ENCODE assay signal across 8 cellular contexts in the genomic region with DNA sequence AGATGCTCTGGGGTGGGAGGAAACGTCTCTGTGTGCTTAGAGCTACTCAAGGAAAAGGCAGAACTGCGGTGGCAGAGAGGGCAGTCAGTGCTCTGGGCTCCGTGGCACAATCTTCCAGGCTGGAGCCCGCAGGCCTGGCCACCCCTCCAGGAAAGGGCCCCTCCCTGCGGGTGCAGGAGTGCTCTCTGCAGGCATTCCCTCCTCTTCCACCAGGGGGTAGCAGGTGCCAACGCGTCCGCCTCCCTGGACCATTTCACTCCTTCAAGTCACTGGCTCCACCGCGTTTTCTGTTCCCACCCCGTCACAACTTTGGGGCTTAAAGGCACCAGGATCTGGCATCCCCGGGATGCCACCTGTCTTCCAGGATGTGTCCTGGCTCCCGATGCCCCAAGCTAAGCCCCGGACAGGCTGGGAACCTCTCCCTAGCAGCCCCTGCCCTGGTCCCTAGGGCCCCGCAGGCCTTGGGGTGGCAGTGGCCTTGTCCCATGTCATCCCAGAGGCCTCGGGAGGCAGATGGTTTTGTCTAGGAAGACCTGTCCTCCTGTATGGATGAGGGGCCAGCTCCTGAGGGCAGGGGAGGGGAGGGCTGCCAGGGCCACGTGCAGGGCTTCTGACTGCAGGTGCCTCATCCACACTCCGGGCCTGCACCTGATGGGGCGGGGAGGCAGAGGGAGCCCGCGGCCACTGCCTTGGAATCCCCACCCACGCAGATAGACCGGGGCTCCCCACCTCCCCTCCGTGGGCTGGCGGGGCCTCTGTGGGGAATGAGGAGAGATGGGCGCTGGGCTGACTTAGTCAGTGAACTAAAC. TPM values are rescaled to one million over a fixed set of nuclear protein-coding genes. Genes with fewer than 3 reads are reported as not detected.
DNase-seq lines count a peak whose midpoint lies in the region; ATAC-seq, FAIRE-seq and TF ChIP-seq lines count a peak whose summit lies in the region.
"Had no signal": no experiment of that assay in that cellular context is flagged by ENCODE, and none has a peak within 500 bp of the region (broad histone marks: within the 10 kb centered on the region; RNA-seq: fewer than 3 reads in every experiment).

No MANE protein-coding gene starts in this region.

- H3K9me3 Mint-ChIP-seq in chondrocyte (ENCODE audit: low read depth), result no peaks in the 10 kb centered on the region

- WGBS in pancreas, 2 donors, result 70% methylated on average over 26 of the region's 26 CpGs

- POLR2A ChIA-PET in GM10248 (lab: Yijun Ruan, JAX), result no interaction called here

- peak; percentile 13 for TF ChIP-seq CTCF in GM10248 (IDR thresholded peaks at IDR 0.05; ENCODE audit: control extremely low read depth, extremely low read depth, low read depth, missing control alignments)
- TF ChIP-seq CTCF in chondrocyte (IDR thresholded peaks at IDR 0.05), result peak; percentile 67
- TF ChIP-seq CTCF in pancreas (IDR thresholded peaks at IDR 0.05), result peak in 3 of 4 donors; percentile 26 to 32 (median 29)

- H3K4me1 ChIP-seq in pancreas, result no peaks in the 10 kb centered on the region
- H3K4me1 ChIP-seq: SJSA1 had no signal

- no peak overlapping the region for H3K27ac ChIP-seq in pancreas
- H3K27ac ChIP-seq: SJSA1 had no signal

- no peaks in the 10 kb centered on the region for H3K9me3 ChIP-seq in pancreas
- H3K9me3 ChIP-seq: SJSA1 had no signal

- CTCF ChIA-PET in GM10248 (lab: Yijun Ruan, JAX), result no interaction called here

- intact Hi-C loops in pancreas (cut with DNase I), result no loop called here

- H3K27ac Mint-ChIP-seq in chondrocyte (ENCODE audit: unreplicated experiment), result no peak overlapping the region

- no peak overlapping the region for H3K4me3 Mint-ChIP-seq in chondrocyte (ENCODE audit: unreplicated experiment)

- no peaks in the 10 kb centered on the region for H3K4me1 Mint-ChIP-seq in chondrocyte (ENCODE audit: low read depth)

- H3K27me3 Mint-ChIP-seq in chondrocyte (ENCODE audit: low read depth), result peaks cover 5% of the 10 kb centered on the region

- no peak overlapping the region for H3K4me3 ChIP-seq in pancreas
- H3K4me3 ChIP-seq: SJSA1 had no signal

- no peaks in the 10 kb centered on the region for H3K36me3 Mint-ChIP-seq in chondrocyte (ENCODE audit: low read depth)

- FAIRE-seq in pancreas (lab: Jason Lieb, UNC), result no peak

- ATAC-seq in pancreas (peak in 3 of 4 donors; percentile 56 to 83 (median 76)), HG03175 (IDR thresholded peaks at IDR 0.05; ENCODE audit: unreplicated experiment) (no peak), GM18858 (IDR thresholded peaks at IDR 0.05; ENCODE audit: unreplicated experiment) (no peak), GM21825 (IDR thresholded peaks at IDR 0.05; ENCODE audit: unreplicated experiment) (no peak)

- H3K36me3 ChIP-seq in pancreas, result no peaks in the 10 kb centered on the region
- H3K36me3 ChIP-seq: SJSA1 had no signal

- DNase-seq in GM10248 (ENCODE audit: extremely low spot score) (no peak), LoVo (ENCODE audit: low spot score) (peak; percentile 36), chondrocyte (ENCODE audit: low spot score) (no peak), pancreas (peak in 2 of 6 donors; percentile 36 to 70)

- H3K27me3 ChIP-seq in pancreas, result no peaks in the 10 kb centered on the region

RNA-seq across cellular contexts. Expression of a gene that starts 26.4 kb away (rescaled TPM):
- total RNA-seq in chondrocyte (3.1 to 6.0 TPM (median 5.9 TPM) in 3 replicates), pancreas (1 to 10 TPM; 3.5 to 7.5 (median 3.6) TPM)
- polyA plus RNA-seq in pancreas, result 1 to 10 TPM; 3.5 to 4.5 TPM

RNA-seq across cellular contexts. Expression of a gene that starts 49.3 kb away (rescaled TPM):
- 1.5 to 1.7 TPM (median 1.7 TPM) in 3 replicates for total RNA-seq in chondrocyte
- 10 to 100 TPM in 5 of 6 donors, 1 to 10 TPM in 1; 9.5 to 20.4 (median 12.8) TPM for total RNA-seq in pancreas
- 10 to 100 TPM in 1 of 2 donors, 1 to 10 TPM in 1; 8.3 to 12.5 TPM for polyA plus RNA-seq in pancreas

Comparison
In these comparisons a context has a peak if more than half of its experiments do, and no peak if none do; other contexts are left out.
1. CTCF ChIP-seq: peak in every context shown above with its lines; median percentile 67 in chondrocyte; 29 in pancreas; 13 in GM10248.
2. ATAC-seq: peak in pancreas (3 of 4); none in HG03175 (single experiment), GM18858 (single experiment) and GM21825 (single experiment).